8 cellular contexts compared by ENCODE assay signal in the genomic region with DNA sequence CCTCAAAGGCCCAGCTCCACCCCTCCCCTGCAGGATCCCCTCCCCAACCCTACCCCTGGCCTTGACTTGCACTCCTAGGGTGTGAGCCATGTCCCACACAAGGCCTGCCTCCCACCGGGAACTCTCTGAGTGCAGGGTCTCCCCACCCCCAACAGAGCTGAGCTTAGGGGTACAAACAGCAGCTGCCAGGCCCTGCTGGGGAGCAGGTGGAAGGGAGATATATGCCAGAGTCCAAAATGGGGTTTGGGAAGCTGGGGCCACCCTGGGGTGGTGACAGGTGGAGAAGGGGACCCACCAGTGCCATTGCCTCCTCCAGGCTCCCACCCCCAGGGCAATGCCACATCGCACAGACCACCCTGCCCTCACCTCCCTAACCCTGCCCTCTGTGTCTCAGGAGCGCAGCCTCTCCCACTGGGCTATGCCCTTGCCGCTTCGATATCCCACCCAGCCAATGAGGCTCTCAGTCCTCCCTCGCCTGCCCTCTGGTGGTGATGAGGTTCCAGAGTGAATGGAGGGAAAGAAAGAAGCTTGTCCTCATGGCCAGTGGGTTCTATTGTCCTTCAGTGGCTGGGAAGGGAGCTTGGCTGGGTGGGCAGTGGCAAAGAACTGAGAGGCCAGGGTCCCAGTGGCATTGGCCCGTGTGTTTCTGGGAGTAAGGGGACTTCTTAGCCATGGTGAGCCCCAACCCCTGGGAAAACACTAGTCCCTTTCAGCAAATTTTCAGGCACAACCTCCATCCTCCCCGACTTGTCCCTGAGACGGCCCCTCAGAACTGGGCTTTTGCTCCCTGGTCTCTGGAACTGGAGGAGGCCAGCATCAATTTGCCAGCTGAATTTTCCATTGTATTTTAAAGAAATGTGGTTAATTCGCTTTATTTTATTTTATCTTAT. TPM values are rescaled to one million over a fixed set of nuclear protein-coding genes. Genes with fewer than 3 reads are reported as not detected.
A peak's percentile ranks its signal among the peaks of the same experiment; 100 is the strongest.
DNase-seq lines count a peak whose midpoint lies in the region; ATAC-seq, FAIRE-seq and TF ChIP-seq lines count a peak whose summit lies in the region.

No MANE protein-coding gene starts in this region.

- CTCF ChIA-PET in HepG2 (lab: Yijun Ruan, JAX; ENCODE audit: low intra/inter-chr PET ratio, low total read pairs): interaction anchor here (2.1 kb wide), 1 partner anchor 193 kb away, joined by 8 read pairs; no protein-coding TSS in a partner anchor

- no peaks in the 10 kb centered on the region for H4K20me1 ChIP-seq in HepG2 (ENCODE audit: insufficient read depth, low read length)

- H3K9me3 Mint-ChIP-seq in type B pancreatic cell: no peaks in the 10 kb centered on the region
- H3K9me3 Mint-ChIP-seq in stimulated activated naive B cell treated with anti-CD40 and anti-IgM and Interleukin-4, amounts not matched to agents 10 μg/mL and 1 μg/mL and 100 μg/mL, for 72 hours: no peaks in the 10 kb centered on the region

- H3K79me2 ChIP-seq in HepG2 (ENCODE audit: insufficient read depth, low read length): no peaks in the 10 kb centered on the region

- intact Hi-C loops in body of pancreas (cut with DNase I): no loop called here
- intact Hi-C loops in HepG2 (cut with micrococcal nuclease; ENCODE audit: unreplicated experiment): loop anchor here (1.0 kb wide), 1 partner anchor 193 kb away; no protein-coding TSS in a partner anchor

- no peak overlapping the region for H2AFZ ChIP-seq in HepG2 (ENCODE audit: low read length)

- POLR2A ChIA-PET in HepG2 (lab: Yijun Ruan, JAX): no interaction called here

- H3K27me3 ChIP-seq in HL-60 (ENCODE audit: insufficient read depth, poor library complexity, severe bottlenecking) (no peaks in the 10 kb centered on the region), Peyer's patch (no peaks in the 10 kb centered on the region), body of pancreas (no peaks in the 10 kb centered on the region), HepG2 (ENCODE audit: control insufficient read depth in 1 of 2, insufficient read depth in 2 of 2, low read length in 2 of 2) (peaks cover 3 to 11% of the 10 kb centered on the region in 2 experiments; a peak in 2 of 5 replicates)

- no peak overlapping the region for H3K4me2 ChIP-seq in HepG2 (ENCODE audit: low read depth, low read length)

- FAIRE-seq in HepG2 (lab: Jason Lieb, UNC): no peak

- no peak overlapping the region for H3K27ac Mint-ChIP-seq in type B pancreatic cell
- no peak overlapping the region for H3K27ac Mint-ChIP-seq in stimulated activated naive B cell treated with anti-CD40 and anti-IgM and Interleukin-4, amounts not matched to agents 10 μg/mL and 1 μg/mL and 100 μg/mL, for 72 hours

- H3K36me3 ChIP-seq in Peyer's patch (no peaks in the 10 kb centered on the region), body of pancreas (replicated peaks in 1 of 2; ENCODE audit: insufficient read depth in 1 of 2, low read depth in 2 of 2) (no peaks in the 10 kb centered on the region), HepG2 (replicated peaks in 1 of 2; ENCODE audit: control insufficient read depth in 1 of 2, insufficient read depth in 2 of 2, low read length in 2 of 2) (no peaks in the 10 kb centered on the region)

- no peak for TF ChIP-seq POLR2A in Peyer's patch (IDR thresholded peaks at IDR 0.05)
- no peak for TF ChIP-seq POLR2A in body of pancreas (IDR thresholded peaks at IDR 0.05)
- no peak for TF ChIP-seq POLR2A in HepG2 (IDR thresholded peaks at IDR 0.05; ENCODE audit: insufficient read depth in 1 of 2, low read depth in 2 of 2, low read length in 2 of 2)

- 79% methylated on average over 10 of the region's 10 CpGs for WGBS in body of pancreas, 2 donors
- WGBS in HepG2 (ENCODE audit: low lambda C conversion rate): 45% methylated on average over 7 of the region's 10 CpGs

- TF ChIP-seq RAD21 in HepG2 (CRISPR knock-in tag; IDR thresholded peaks at IDR 0.05): no peak

- H3K4me3 ChIP-seq in HL-60 (replicated peaks; ENCODE audit: insufficient read depth, low read length) (no peak overlapping the region), Peyer's patch (no peak overlapping the region), body of pancreas (no peak overlapping the region), HepG2 (replicated peaks in 1 of 3; ENCODE audit: insufficient read depth in 1 of 3, low read depth in 2 of 3, low read length in 3 of 3) (no peak overlapping the region)

- no peaks in the 10 kb centered on the region for H3K36me3 Mint-ChIP-seq in type B pancreatic cell
- no peaks in the 10 kb centered on the region for H3K36me3 Mint-ChIP-seq in stimulated activated naive B cell treated with anti-CD40 and anti-IgM and Interleukin-4, amounts not matched to agents 10 μg/mL and 1 μg/mL and 100 μg/mL, for 72 hours

- no peak for TF ChIP-seq EP300 in HepG2 (IDR thresholded peaks at IDR 0.05; ENCODE audit: low read depth in 2 of 2, low read length in 2 of 2)
- TF ChIP-seq EP300 in HepG2 (CRISPR knock-in tag; IDR thresholded peaks at IDR 0.05; ENCODE audit: borderline replicate concordance): no peak

- no peak overlapping the region for H3K9ac ChIP-seq in HepG2 (ENCODE audit: insufficient read depth, low read depth, low read length)

- peaks cover 18% of the 10 kb centered on the region for H3K4me1 Mint-ChIP-seq in type B pancreatic cell (ENCODE audit: unreplicated experiment)
- H3K4me1 Mint-ChIP-seq in stimulated activated naive B cell treated with anti-CD40 and anti-IgM and Interleukin-4, amounts not matched to agents 10 μg/mL and 1 μg/mL and 100 μg/mL, for 72 hours: peaks cover 5 to 18% of the 10 kb centered on the region in 2 donors

- H3K27me3 Mint-ChIP-seq in type B pancreatic cell: peaks cover 5% of the 10 kb centered on the region
- H3K27me3 Mint-ChIP-seq in stimulated activated naive B cell treated with anti-CD40 and anti-IgM and Interleukin-4, amounts not matched to agents 10 μg/mL and 1 μg/mL and 100 μg/mL, for 72 hours: peaks cover 21% of the 10 kb centered on the region in 2 donors

- TF ChIP-seq CTCF in HL-60 (IDR thresholded peaks at IDR 0.05; ENCODE audit: insufficient read depth, low read length) (peak; percentile 75), Peyer's patch (IDR thresholded peaks at IDR 0.05) (peak in 5 of 6 experiments; percentile 16 to 45 (median 43)), body of pancreas (IDR thresholded peaks at IDR 0.05) (peak in 5 of 7 experiments; percentile 20 to 42 (median 27)), HepG2 (CRISPR knock-in tag; IDR thresholded peaks at IDR 0.05) (peak; percentile 85), type B pancreatic cell (conservative IDR thresholded peaks at IDR 0.05) (peak; percentile 79)

- H3K27ac ChIP-seq in HL-60 (replicated peaks) (no peak overlapping the region), Peyer's patch (no peak overlapping the region), body of pancreas (no peak overlapping the region), HepG2 (ENCODE audit: extremely low read length, insufficient read depth, low read length) (no peak overlapping the region)

- peak overlapping the region; percentile 45 for H3K4me3 Mint-ChIP-seq in type B pancreatic cell
- no peak overlapping the region for H3K4me3 Mint-ChIP-seq in stimulated activated naive B cell treated with anti-CD40 and anti-IgM and Interleukin-4, amounts not matched to agents 10 μg/mL and 1 μg/mL and 100 μg/mL, for 72 hours

- DNase-seq in COR-L47 (lab: John Stamatoyannopoulos, UW) (peak; percentile 62), HL-60 (ENCODE audit: low read depth in 1 of 2, low spot score in 1 of 2) (peak in 1 of 2 experiments; percentile 47), Peyer's patch (peak in 2 of 3 donors; percentile 49 to 66), body of pancreas (peak; percentile 20 to 55 (median 34)), HepG2 (ENCODE audit: low spot score) (peak; percentile 43), type B pancreatic cell (ENCODE audit: extremely low spot score, unreplicated experiment) (no peak)
- DNase-seq in stimulated activated naive B cell treated with anti-CD40 and anti-IgM and Interleukin-4, amounts not matched to agents 10 μg/mL and 1 μg/mL and 100 μg/mL, for 72 hours: no peak

- ATAC-seq in body of pancreas (no peak), HepG2 (peak; percentile 51), GM21381 (IDR thresholded peaks at IDR 0.05; ENCODE audit: unreplicated experiment) (no peak)
- ATAC-seq in stimulated activated naive B cell treated with anti-CD40 and anti-IgM and Interleukin-4, amounts not matched to agents 10 μg/mL and 1 μg/mL and 100 μg/mL, for 72 hours (replicated peaks): no peak

- no peaks in the 10 kb centered on the region for H3K9me3 ChIP-seq in Peyer's patch
- H3K9me3 ChIP-seq in body of pancreas: no peaks in the 10 kb centered on the region
- no peaks in the 10 kb centered on the region for H3K9me3 ChIP-seq in HepG2 (ENCODE audit: low read length)

- H3K4me1 ChIP-seq in Peyer's patch (peaks cover 0 to 18% (median 10%) of the 10 kb centered on the region in 4 donors), body of pancreas (peaks cover 16% of the 10 kb centered on the region), HepG2 (ENCODE audit: insufficient read depth, low read length) (peaks cover 3% of the 10 kb centered on the region; the same call in 1 of the 2 replicates)

- in situ Hi-C loops in HepG2 (cut with HindIII; ENCODE audit: extremely low pct_ligation_motif_present, low pct_unique_long_range_greater_than_20kb): no loop called here

- no TSS peak for BruUV-seq in HepG2 (replicated peaks; lab: Mats Ljungman, UMichigan)

RNA-seq across cellular contexts. Expression of gene CYP11A1, which starts 46.8 kb away (rescaled TPM):
- 1 to 10 TPM in 3 of 4 donors, under 1 TPM in 1; 0.88 to 6.6 (median 3.3) TPM for total RNA-seq in Peyer's patch
- under 1 TPM; 0.26 to 0.99 TPM for total RNA-seq in body of pancreas
- total RNA-seq in HepG2 (2016; rRNA removed; fragmentation: Illumina TruSeq; extraction: Trizol): 0.66 and 0.86 TPM in 2 replicates
- 0.30 and 0.62 TPM in 2 replicates for total RNA-seq in HepG2 (2016; cell fraction: cytosol; rRNA removed; fragmentation: Illumina TruSeq; extraction: Trizol; ENCODE audit: low read depth)
- total RNA-seq in HepG2 (2016; cell fraction: insoluble cytoplasmic fraction; rRNA removed; fragmentation: Illumina TruSeq; extraction: Trizol): 0.43 and 0.71 TPM in 2 replicates
- 0.65 and 0.74 TPM in 2 replicates for total RNA-seq in HepG2 (2016; cell fraction: membrane; rRNA removed; fragmentation: Illumina TruSeq; extraction: Trizol)
- total RNA-seq in HepG2 (2016; cell fraction: nucleus; rRNA removed; fragmentation: Illumina TruSeq; extraction: Trizol): 0.40 and 0.66 TPM in 2 replicates
- 0.92 and 1.4 TPM in 2 replicates for polyA plus RNA-seq in HepG2 (2011; rRNA removed)
- polyA plus RNA-seq in HepG2 (2011; cell fraction: cytosol; rRNA removed): 0.98 and 1.0 TPM in 2 replicates
- 1.5 and 1.8 TPM in 2 replicates for polyA plus RNA-seq in HepG2 (2011; cell fraction: nucleus; rRNA removed)
- polyA plus RNA-seq in HepG2 (2012): 0.54 and 0.73 TPM in 2 replicates
- 0.26 and 0.61 TPM in 2 replicates for polyA plus RNA-seq in HepG2 (2016; cell fraction: cytosol; fragmentation: Illumina TruSeq; extraction: Trizol; ENCODE audit: low read depth)
- 0.66 and 0.83 TPM in 2 replicates for polyA plus RNA-seq in HepG2 (2016; cell fraction: insoluble cytoplasmic fraction; fragmentation: Illumina TruSeq; extraction: Trizol; ENCODE audit: low read depth)
- polyA plus RNA-seq in HepG2 (2016; cell fraction: membrane; fragmentation: Illumina TruSeq; extraction: Trizol; ENCODE audit: low read depth): 0.36 and 0.45 TPM in 2 replicates
- 0.64 and 0.93 TPM in 2 replicates for polyA plus RNA-seq in HepG2 (2016; cell fraction: nucleus; fragmentation: Illumina TruSeq; extraction: Trizol; ENCODE audit: insufficient read depth, low read depth)
- polyA minus RNA-seq in HepG2 (2011; rRNA and poly(A)+ RNA removed; ENCODE audit: low replicate concordance): 1.6 and 8.2 TPM in 2 replicates
- polyA minus RNA-seq in HepG2 (2011; cell fraction: cytosol; rRNA and poly(A)+ RNA removed): 0.99 TPM in 1 of 2 replicates, not detected in the other
- polyA minus RNA-seq in HepG2 (2011; cell fraction: nucleus; rRNA and poly(A)+ RNA removed): 0.39 and 0.87 TPM in 2 replicates
- total RNA-seq in type B pancreatic cell (ENCODE audit: low replicate concordance): 0.80 and 1.0 TPM in 2 replicates

Comparison
In these comparisons a context has a peak if more than half of its experiments do, and no peak if none do; other contexts are left out.
1. DNase-seq: peak in COR-L47 (single experiment), Peyer's patch (2 of 3), body of pancreas (4 of 4) and HepG2 (single experiment); none in type B pancreatic cell (single experiment) and stimulated activated naive B cell treated with anti-CD40 and anti-IgM and Interleukin-4, amounts not matched to agents 10 μg/mL and 1 μg/mL and 100 μg/mL, for 72 hours (single experiment).
2. CTCF ChIP-seq: peak in every context shown above with its lines; median percentile 85 in HepG2; 79 in type B pancreatic cell; 75 in HL-60; 43 in Peyer's patch; 27 in body of pancreas.